In the genomic region with DNA sequence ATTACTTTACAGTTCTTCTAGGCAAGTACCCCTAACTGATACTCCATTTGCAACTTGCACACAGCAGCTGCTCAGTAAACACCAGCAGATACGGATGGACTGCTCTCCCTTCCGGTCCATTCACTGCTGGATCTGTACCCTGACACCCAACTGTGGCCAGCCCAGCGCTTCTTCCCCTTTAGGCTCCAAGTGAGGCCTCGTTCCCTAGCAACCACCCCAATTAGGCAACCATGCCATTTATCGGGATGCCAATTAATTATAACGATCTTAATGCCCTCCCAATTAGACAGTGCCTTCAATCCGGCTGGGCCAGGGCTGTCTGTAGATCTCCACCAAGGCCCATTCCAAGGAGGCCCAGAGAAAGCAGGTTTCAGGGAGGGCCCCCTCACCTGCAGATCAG, we compare ENCODE assay signal across 22 cellular contexts.
"Had no signal": no experiment of that assay in that cellular context is flagged by ENCODE, and none has a peak within 500 bp of the region (broad histone marks: within the 10 kb centered on the region; RNA-seq: fewer than 3 reads in every experiment).

No MANE protein-coding gene starts in this region.

- H3K27ac Mint-ChIP-seq: activated CD4-positive, alpha-beta memory T cell treated with anti-CD3 and anti-CD28 coated beads for 36 hours; activated CD4-positive, alpha-beta T cell treated with anti-CD3 and anti-CD28 coated beads, Interleukin-2, amount 10 ng/mL, durations not matched to agents 7 days and 5 days; activated naive CD4-positive, alpha-beta T cell treated with anti-CD3 and anti-CD28 coated beads, Interleukin-2, amount 50 U/mL, for 72 hours; activated naive CD8-positive, alpha-beta T cell treated with anti-CD3 and anti-CD28 coated beads, Interleukin-2, amount 50 U/mL, for 24 hours; T-cell had no signal

- H3K27ac ChIP-seq: brain microvascular endothelial cell, cardiac muscle cell, SK-N-MC, VCaP had no signal

- H3K9me3 Mint-ChIP-seq: activated CD4-positive, alpha-beta memory T cell treated with anti-CD3 and anti-CD28 coated beads for 36 hours; activated CD4-positive, alpha-beta T cell treated with anti-CD3 and anti-CD28 coated beads, Interleukin-2, amount 10 ng/mL, durations not matched to agents 7 days and 5 days; activated naive CD4-positive, alpha-beta T cell treated with anti-CD3 and anti-CD28 coated beads, Interleukin-2, amount 50 U/mL, for 72 hours; activated naive CD8-positive, alpha-beta T cell treated with anti-CD3 and anti-CD28 coated beads, Interleukin-2, amount 50 U/mL, for 24 hours had no signal

- H3K36me3 ChIP-seq: brain microvascular endothelial cell, cardiac muscle cell had no signal

- H3K36me3 Mint-ChIP-seq: activated CD4-positive, alpha-beta memory T cell treated with anti-CD3 and anti-CD28 coated beads for 36 hours; activated naive CD4-positive, alpha-beta T cell treated with anti-CD3 and anti-CD28 coated beads, Interleukin-2, amount 50 U/mL, for 72 hours; T-cell had no signal

- H3K4me3 Mint-ChIP-seq: activated CD4-positive, alpha-beta memory T cell treated with anti-CD3 and anti-CD28 coated beads for 36 hours; activated CD4-positive, alpha-beta T cell treated with anti-CD3 and anti-CD28 coated beads, Interleukin-2, amount 10 ng/mL, durations not matched to agents 7 days and 5 days; activated naive CD8-positive, alpha-beta T cell treated with anti-CD3 and anti-CD28 coated beads, Interleukin-2, amount 50 U/mL, for 24 hours; activated T-cell treated with anti-CD3 and anti-CD28 coated beads, Interleukin-2, amount 50 U/mL, for 4 hours; T-cell had no signal

- ATAC-seq: activated naive CD4-positive, alpha-beta T cell treated with anti-CD3 and anti-CD28 coated beads, Interleukin-2, amount 50 U/mL, for 72 hours; activated naive CD8-positive, alpha-beta T cell treated with anti-CD3 and anti-CD28 coated beads, Interleukin-2, amount 50 U/mL, for 24 hours; activated T-cell treated with anti-CD3 and anti-CD28 coated beads, Interleukin-2, amount 50 U/mL, for 4 hours; T-cell had no signal

- DNase-seq: activated CD4-positive, alpha-beta memory T cell treated with anti-CD3 and anti-CD28 coated beads for 36 hours; activated CD4-positive, alpha-beta T cell treated with anti-CD3 and anti-CD28 coated beads, Interleukin-2, amount 10 ng/mL, durations not matched to agents 7 days and 5 days; activated CD4-positive, CD25-positive, alpha-beta regulatory T cell; activated CD8-positive, alpha-beta memory T cell treated with anti-CD3 and anti-CD28 coated beads for 24 hours; activated effector memory CD4-positive, alpha-beta T cell treated with anti-CD3 and anti-CD28 coated beads, Interleukin-2, amount 50 U/mL, for 16 hours; activated naive CD4-positive, alpha-beta T cell treated with Interleukin-2 at 50 U/mL for 16 hours; activated naive CD8-positive, alpha-beta T cell treated with anti-CD3 and anti-CD28 coated beads, Interleukin-2, amount 50 U/mL, for 24 hours; activated T-cell treated with anti-CD3 and anti-CD28 coated beads, Interleukin-2, amount 50 U/mL, for 4 hours; amniotic stem cell; brain microvascular endothelial cell; Kasumi-1; KBM-7; NCI-H1436; NCI-H510A; NCI-H526 treated with DMSO at 0.1 percent for 48 hours; T-cell; T-helper 2 cell; T1000 had no signal

- H3K4me3 ChIP-seq: cardiac muscle cell, SK-N-MC had no signal
